35 cellular contexts compared by ENCODE assay signal in genomic region chr4:6350646-6351045, GRCh38.
"Had no signal": no experiment of that assay in that cellular context is flagged by ENCODE, and none has a peak within 500 bp of the region (broad histone marks: within the 10 kb centered on the region; RNA-seq: fewer than 3 reads in every experiment).

No MANE protein-coding gene starts in this region.

- ATAC-seq: activated CD8-positive, alpha-beta T cell treated with anti-CD3 and anti-CD28 coated beads for 36 hours; activated naive CD4-positive, alpha-beta T cell treated with anti-CD3 and anti-CD28 coated beads, Interleukin-2, amount 50 U/mL, for 72 hours; activated T-cell treated with anti-CD3 and anti-CD28 coated beads, Interleukin-2, amount 50 U/mL, for 4 hours; activated T-cell treated with anti-CD3 and anti-CD28 coated beads, Interleukin-2, amount 50 U/mL, for 72 hours; activated T-helper 17 cell treated with anti-CD3 and anti-CD28 coated beads, Interleukin-2, amount 50 U/mL, for 72 hours; body of pancreas had no signal

- H3K4me3 ChIP-seq: adrenal gland, body of pancreas, breast epithelium had no signal

- H3K36me3 ChIP-seq: adrenal gland, brain microvascular endothelial cell, breast epithelium had no signal

- H3K27ac Mint-ChIP-seq: activated B cell treated with CpG ODN at 0.5 μM for 24 hours; activated CD4-positive, alpha-beta memory T cell treated with anti-CD3 and anti-CD28 coated beads for 36 hours; activated CD4-positive, alpha-beta T cell treated with anti-CD3 and anti-CD28 coated beads, Interleukin-2, amount 10 ng/mL, durations not matched to agents 24 days and 14 days; activated CD8-positive, alpha-beta T cell treated with anti-CD3 and anti-CD28 coated beads for 36 hours; activated naive CD4-positive, alpha-beta T cell treated with anti-CD3 and anti-CD28 coated beads for 36 hours; activated naive CD4-positive, alpha-beta T cell treated with anti-CD3 and anti-CD28 coated beads, Interleukin-2, amount 50 U/mL, for 72 hours; activated naive CD8-positive, alpha-beta T cell treated with anti-CD3 and anti-CD28 coated beads for 36 hours; activated T-cell treated with anti-CD3 and anti-CD28 coated beads, Interleukin-2, amount 50 U/mL, for 72 hours; activated T-helper 1 cell treated with anti-CD3 and anti-CD28 coated beads, Interleukin-12 subunit alpha, Interleukin-12 subunit beta, Interleukin-2, Interleukin-4 antibody, amounts not matched to agents 30 ng/mL and 10 ng/mL and 1 ng/mL, durations not matched to agents 14 hours and 24 hours and 36 hours; activated T-helper 17 cell treated with anti-CD3 and anti-CD28 coated beads, Interleukin-2, amount 50 U/mL, for 72 hours; T-helper 1 cell treated with Interleukin-12 subunit alpha and Interleukin-12 subunit beta and Interleukin-4 antibody, amounts not matched to agents 30 μg/mL and 1 μg/mL, for 36 hours; T-helper 2 cell treated with Interferon-gamma antibody and Interleukin-4, amounts not matched to agents 5 μg/mL and 100 μg/mL, for 36 hours had no signal

- H3K27ac ChIP-seq: adrenal gland, body of pancreas, brain microvascular endothelial cell, breast epithelium, VCaP had no signal

- H3K9me3 Mint-ChIP-seq: activated B cell treated with CpG ODN at 0.5 μM for 24 hours; activated CD4-positive, alpha-beta memory T cell treated with anti-CD3 and anti-CD28 coated beads for 36 hours; activated CD4-positive, alpha-beta T cell treated with anti-CD3 and anti-CD28 coated beads, Interleukin-2, amount 10 ng/mL, durations not matched to agents 24 days and 14 days; activated CD8-positive, alpha-beta T cell treated with anti-CD3 and anti-CD28 coated beads for 36 hours; activated naive CD4-positive, alpha-beta T cell treated with anti-CD3 and anti-CD28 coated beads for 36 hours; activated naive CD4-positive, alpha-beta T cell treated with anti-CD3 and anti-CD28 coated beads, Interleukin-2, amount 50 U/mL, for 72 hours; activated naive CD8-positive, alpha-beta T cell treated with anti-CD3 and anti-CD28 coated beads for 36 hours; activated T-cell treated with anti-CD3 and anti-CD28 coated beads, Interleukin-2, amount 50 U/mL, for 4 hours; activated T-cell treated with anti-CD3 and anti-CD28 coated beads, Interleukin-2, amount 50 U/mL, for 72 hours; activated T-helper 1 cell treated with anti-CD3 and anti-CD28 coated beads, Interleukin-12 subunit alpha, Interleukin-12 subunit beta, Interleukin-2, Interleukin-4 antibody, amounts not matched to agents 30 ng/mL and 10 ng/mL and 1 ng/mL, durations not matched to agents 14 hours and 24 hours and 36 hours; activated T-helper 17 cell treated with anti-CD3 and anti-CD28 coated beads, Interleukin-2, amount 50 U/mL, for 72 hours; T-helper 1 cell treated with Interleukin-12 subunit alpha and Interleukin-12 subunit beta and Interleukin-4 antibody, amounts not matched to agents 30 μg/mL and 1 μg/mL, for 36 hours; T-helper 2 cell treated with Interferon-gamma antibody and Interleukin-4, amounts not matched to agents 5 μg/mL and 100 μg/mL, for 36 hours had no signal

- H3K36me3 Mint-ChIP-seq: activated CD4-positive, alpha-beta memory T cell treated with anti-CD3 and anti-CD28 coated beads for 36 hours; activated naive CD4-positive, alpha-beta T cell treated with anti-CD3 and anti-CD28 coated beads, Interleukin-2, amount 50 U/mL, for 72 hours; activated naive CD8-positive, alpha-beta T cell treated with anti-CD3 and anti-CD28 coated beads for 36 hours had no signal

- H3K4me1 ChIP-seq: adrenal gland, body of pancreas, breast epithelium had no signal

- DNase-seq: activated B cell treated with CpG ODN at 0.5 μM for 24 hours; activated CD4-positive, alpha-beta memory T cell treated with anti-CD3 and anti-CD28 coated beads for 36 hours; activated CD4-positive, alpha-beta T cell treated with anti-CD3 and anti-CD28 coated beads for 4 hours; activated CD4-positive, alpha-beta T cell treated with anti-CD3 and anti-CD28 coated beads, Interleukin-2, amount 10 ng/mL, durations not matched to agents 24 days and 14 days; activated CD4-positive, alpha-beta T cell treated with anti-CD3 and anti-CD28 coated beads, Interleukin-2, amount 50 U/mL, for 1 hour; activated CD4-positive, alpha-beta T cell treated with anti-CD3 and anti-CD28 coated beads, Interleukin-2, amount 50 U/mL, for 4 hours; activated CD4-positive, CD25-positive, alpha-beta regulatory T cell treated with anti-CD3 and anti-CD28 coated beads, Interleukin-2, amount 50 U/mL, for 72 hours; activated CD8-positive, alpha-beta memory T cell treated with anti-CD3 and anti-CD28 coated beads, Interleukin-2, amount 50 U/mL, for 4 hours; activated CD8-positive, alpha-beta T cell treated with anti-CD3 and anti-CD28 coated beads for 36 hours; activated effector memory CD4-positive, alpha-beta T cell treated with anti-CD3 and anti-CD28 coated beads, Interleukin-2, amount 50 U/mL, for 16 hours; activated gamma-delta T cell treated with Interleukin-2 at 50 U/mL for 16 hours; activated naive CD4-positive, alpha-beta T cell; activated naive CD4-positive, alpha-beta T cell treated with anti-CD3 and anti-CD28 coated beads for 36 hours; activated naive CD4-positive, alpha-beta T cell treated with anti-CD3 and anti-CD28 coated beads, Interleukin-2, amount 50 U/mL, for 16 hours; activated naive CD8-positive, alpha-beta T cell treated with anti-CD3 and anti-CD28 coated beads for 36 hours; activated T-cell treated with anti-CD3 and anti-CD28 coated beads for 4 hours; activated T-cell treated with anti-CD3 and anti-CD28 coated beads, Interleukin-2, amount 50 U/mL, for 1 hour; activated T-cell treated with anti-CD3 and anti-CD28 coated beads, Interleukin-2, amount 50 U/mL, for 4 hours; activated T-cell treated with anti-CD3 and anti-CD28 coated beads, Interleukin-2, amount 50 U/mL, for 72 hours; adrenal gland; amniotic stem cell; aorta; body of pancreas; brain microvascular endothelial cell; central memory CD4-positive, alpha-beta T cell; T-helper 1 cell; T-helper 2 cell; T-helper 9 cell had no signal

- H3K4me1 Mint-ChIP-seq: activated B cell treated with CpG ODN at 0.5 μM for 24 hours; activated CD4-positive, alpha-beta T cell treated with anti-CD3 and anti-CD28 coated beads, Interleukin-2, amount 10 ng/mL, durations not matched to agents 24 days and 14 days; activated naive CD8-positive, alpha-beta T cell treated with anti-CD3 and anti-CD28 coated beads for 36 hours; activated T-helper 17 cell treated with anti-CD3 and anti-CD28 coated beads, Interleukin-2, amount 50 U/mL, for 72 hours had no signal

- H3K27me3 ChIP-seq: body of pancreas, brain microvascular endothelial cell had no signal

- H3K4me3 Mint-ChIP-seq: activated B cell treated with CpG ODN at 0.5 μM for 24 hours; activated CD4-positive, alpha-beta memory T cell treated with anti-CD3 and anti-CD28 coated beads for 36 hours; activated CD4-positive, alpha-beta T cell treated with anti-CD3 and anti-CD28 coated beads, Interleukin-2, amount 10 ng/mL, durations not matched to agents 24 days and 14 days; activated CD8-positive, alpha-beta T cell treated with anti-CD3 and anti-CD28 coated beads for 36 hours; activated naive CD4-positive, alpha-beta T cell treated with anti-CD3 and anti-CD28 coated beads for 36 hours; activated naive CD8-positive, alpha-beta T cell treated with anti-CD3 and anti-CD28 coated beads for 36 hours; activated T-cell treated with anti-CD3 and anti-CD28 coated beads, Interleukin-2, amount 50 U/mL, for 4 hours; activated T-cell treated with anti-CD3 and anti-CD28 coated beads, Interleukin-2, amount 50 U/mL, for 72 hours; activated T-helper 1 cell treated with anti-CD3 and anti-CD28 coated beads, Interleukin-12 subunit alpha, Interleukin-12 subunit beta, Interleukin-2, Interleukin-4 antibody, amounts not matched to agents 30 ng/mL and 10 ng/mL and 1 ng/mL, durations not matched to agents 14 hours and 24 hours and 36 hours; activated T-helper 17 cell treated with anti-CD3 and anti-CD28 coated beads, Interleukin-2, amount 50 U/mL, for 72 hours; T-helper 1 cell treated with Interleukin-12 subunit alpha and Interleukin-12 subunit beta and Interleukin-4 antibody, amounts not matched to agents 30 μg/mL and 1 μg/mL, for 36 hours; T-helper 2 cell treated with Interferon-gamma antibody and Interleukin-4, amounts not matched to agents 5 μg/mL and 100 μg/mL, for 36 hours had no signal

- H3K9me3 ChIP-seq: adrenal gland, body of pancreas had no signal
